In the genomic region with DNA sequence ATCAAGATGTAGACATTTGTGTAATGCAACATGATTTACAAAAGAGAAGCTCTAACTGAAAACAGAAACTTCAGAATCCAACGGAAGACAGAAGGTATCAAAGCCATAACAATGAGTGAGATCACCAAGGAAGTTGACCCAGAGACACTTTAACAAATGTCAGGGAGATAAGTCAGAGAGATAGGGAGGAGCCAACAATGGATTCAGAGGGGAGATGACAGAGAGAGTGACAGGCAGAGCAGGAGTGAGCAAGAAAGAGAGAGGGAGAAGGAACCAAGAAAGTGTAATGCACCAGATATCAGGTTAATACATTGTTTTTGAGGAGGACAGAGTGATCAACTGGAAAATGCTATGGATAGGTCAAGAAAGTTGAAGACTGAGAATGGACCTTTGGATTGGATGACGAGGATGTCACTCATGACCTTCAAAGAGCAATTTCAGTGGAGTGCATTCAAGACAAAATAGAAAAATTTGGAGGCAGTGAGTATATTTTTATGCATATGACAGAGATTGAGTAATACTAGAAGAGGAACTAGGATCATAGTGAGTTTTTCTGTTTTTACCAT, we compare ENCODE assay signal across 24 cellular contexts.
"Had no signal": no experiment of that assay in that cellular context is flagged by ENCODE, and none has a peak within 500 bp of the region (broad histone marks: within the 10 kb centered on the region; RNA-seq: fewer than 3 reads in every experiment).

No MANE protein-coding gene starts in this region.

- H3K4me3 Mint-ChIP-seq: activated naive CD8-positive, alpha-beta T cell treated with anti-CD3 and anti-CD28 coated beads for 36 hours; activated T-cell treated with anti-CD3 and anti-CD28 coated beads, Interleukin-2, amount 50 U/mL, for 24 hours; immature natural killer cell; mesothelial cell of epicardium; naive thymus-derived CD8-positive, alpha-beta T cell; neural progenitor cell; stimulated activated effector memory CD8-positive, alpha-beta T cell treated with anti-CD3 and anti-CD28 coated beads, Interleukin-12 subunit alpha, Interleukin-12 subunit beta, amount 100 ng/mL, for 72 hours had no signal

- H3K4me1 Mint-ChIP-seq: activated naive CD8-positive, alpha-beta T cell treated with anti-CD3 and anti-CD28 coated beads for 36 hours; immature natural killer cell; naive thymus-derived CD8-positive, alpha-beta T cell; neural progenitor cell; stimulated activated effector memory CD8-positive, alpha-beta T cell treated with anti-CD3 and anti-CD28 coated beads, Interleukin-12 subunit alpha, Interleukin-12 subunit beta, amount 100 ng/mL, for 72 hours had no signal

- H3K27me3 Mint-ChIP-seq: activated naive CD8-positive, alpha-beta T cell treated with anti-CD3 and anti-CD28 coated beads for 36 hours; activated T-cell treated with anti-CD3 and anti-CD28 coated beads, Interleukin-2, amount 50 U/mL, for 24 hours; naive thymus-derived CD8-positive, alpha-beta T cell had no signal

- FAIRE-seq: astrocyte, colon had no signal

- H3K36me3 Mint-ChIP-seq: activated naive CD8-positive, alpha-beta T cell treated with anti-CD3 and anti-CD28 coated beads for 36 hours; immature natural killer cell; mesothelial cell of epicardium; naive thymus-derived CD8-positive, alpha-beta T cell; neural progenitor cell; stimulated activated effector memory CD8-positive, alpha-beta T cell treated with anti-CD3 and anti-CD28 coated beads, Interleukin-12 subunit alpha, Interleukin-12 subunit beta, amount 100 ng/mL, for 72 hours had no signal

- H3K4me2 ChIP-seq: hepatocyte, neural progenitor cell had no signal

- H3K9me3 ChIP-seq: right lobe of liver, stomach, suprapubic skin, transverse colon, uterus had no signal

- H3K4me3 ChIP-seq: hepatocyte, neural progenitor cell, right lobe of liver, skin epidermis, stomach, suprapubic skin, transverse colon, uterus had no signal

- DNase-seq: activated naive CD4-positive, alpha-beta T cell treated with Interleukin-2 at 50 U/mL for 16 hours; activated naive CD8-positive, alpha-beta T cell treated with anti-CD3 and anti-CD28 coated beads for 36 hours; activated T-cell treated with anti-CD3 and anti-CD28 coated beads, Interleukin-2, amount 50 U/mL, for 24 hours; central memory CD4-positive, alpha-beta T cell; effector memory CD4-positive, alpha-beta T cell; foreskin melanocyte; glutamatergic neuron; immature natural killer cell; naive thymus-derived CD8-positive, alpha-beta T cell; right lobe of liver; stimulated activated CD4-positive, alpha-beta T cell treated with anti-CD3 and anti-CD28 coated beads, Interleukin-1b, Interleukin-23, amount 100 ng/mL, for 48 hours; stomach; transverse colon; uterus had no signal

- H3K79me2 ChIP-seq: hepatocyte had no signal

- H3K27ac ChIP-seq: hepatocyte, neural progenitor cell, right lobe of liver, skin epidermis, stomach, suprapubic skin, transverse colon, uterus had no signal

- H3K4me1 ChIP-seq: neural progenitor cell, right lobe of liver, stomach, suprapubic skin, transverse colon, uterus had no signal

- ATAC-seq: left lobe of liver; naive thymus-derived CD8-positive, alpha-beta T cell; right lobe of liver; stimulated activated effector memory CD8-positive, alpha-beta T cell treated with anti-CD3 and anti-CD28 coated beads, Interleukin-12 subunit alpha, Interleukin-12 subunit beta, amount 100 ng/mL, for 72 hours had no signal

- H3K27me3 ChIP-seq: hepatocyte, neural progenitor cell, right lobe of liver, stomach, suprapubic skin, transverse colon, uterus had no signal

- H3K9ac ChIP-seq: neural progenitor cell had no signal

- H3K36me3 ChIP-seq: neural progenitor cell, right lobe of liver, stomach, suprapubic skin, transverse colon, uterus had no signal

- H3K9me3 Mint-ChIP-seq: activated naive CD8-positive, alpha-beta T cell treated with anti-CD3 and anti-CD28 coated beads for 36 hours; activated T-cell treated with anti-CD3 and anti-CD28 coated beads, Interleukin-2, amount 50 U/mL, for 24 hours; activated T-helper 2 cell treated with anti-CD3 and anti-CD28 coated beads, Interferon-gamma antibody, Interleukin-2, Interleukin-4, amounts not matched to agents 10 μg/mL and 5 μg/mL and 100 μg/mL, durations not matched to agents 14 hours and 24 hours and 36 hours; neural progenitor cell had no signal

- H3K27ac Mint-ChIP-seq: activated naive CD8-positive, alpha-beta T cell treated with anti-CD3 and anti-CD28 coated beads for 36 hours; activated T-cell treated with anti-CD3 and anti-CD28 coated beads, Interleukin-2, amount 50 U/mL, for 24 hours; activated T-helper 2 cell treated with anti-CD3 and anti-CD28 coated beads, Interferon-gamma antibody, Interleukin-2, Interleukin-4, amounts not matched to agents 10 μg/mL and 5 μg/mL and 100 μg/mL, durations not matched to agents 14 hours and 24 hours and 36 hours; immature natural killer cell; mesothelial cell of epicardium; naive thymus-derived CD8-positive, alpha-beta T cell; neural progenitor cell; stimulated activated effector memory CD8-positive, alpha-beta T cell treated with anti-CD3 and anti-CD28 coated beads, Interleukin-12 subunit alpha, Interleukin-12 subunit beta, amount 100 ng/mL, for 72 hours had no signal
